ENCODE assay signal across 1 cellular context in genomic region chr16:86515780-86516617, GRCh38.
TF ChIP-seq lines count a peak whose summit lies in the region.

No MANE protein-coding gene starts in this region.

TF ChIP-seq in endothelial cell of umbilical vein, 7 proteins besides CTCF, POLR2A, EP300 and RAD21:
- TF ChIP-seq EZH2 (IDR thresholded peaks at IDR 0.05; ENCODE audit: borderline replicate concordance, low read depth, low read length, severe bottlenecking) (peak; percentile 97), GATA2 (IDR thresholded peaks at IDR 0.05; ENCODE audit: insufficient read depth, insufficient read length, low read depth, low read length) (no peak)
